ENCODE assay signal across 26 cellular contexts in the genomic region with DNA sequence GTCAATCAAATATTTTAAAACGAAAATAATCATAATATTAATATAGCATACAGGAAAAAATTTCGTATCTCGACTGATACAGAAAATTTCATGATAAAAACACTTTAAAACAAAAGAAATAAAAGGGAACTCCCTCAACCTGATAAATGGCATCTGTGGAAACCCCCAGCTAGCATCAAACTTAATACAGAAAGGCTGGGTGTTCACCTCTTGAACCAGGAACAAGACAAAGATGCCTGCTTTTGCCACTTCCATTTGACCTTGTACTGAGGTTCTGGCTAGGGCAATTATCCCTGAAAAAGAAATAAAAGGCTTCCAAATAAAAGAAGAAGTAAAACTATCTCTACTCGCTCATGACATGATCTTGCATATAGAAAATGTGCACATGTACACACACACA. TPM values are rescaled to one million over a fixed set of nuclear protein-coding genes. Genes with fewer than 3 reads are reported as not detected.
DNase-seq lines count a peak whose midpoint lies in the region; ATAC-seq, FAIRE-seq and TF ChIP-seq lines count a peak whose summit lies in the region.
"Had no signal": no experiment of that assay in that cellular context is flagged by ENCODE, and none has a peak within 500 bp of the region (broad histone marks: within the 10 kb centered on the region; RNA-seq: fewer than 3 reads in every experiment).

No MANE protein-coding gene starts in this region.

- H3K4me1 ChIP-seq in BLaER1 (peaks cover 74% of the 10 kb centered on the region), lower lobe of right lung (peaks cover 21% of the 10 kb centered on the region)

- peak overlapping the region; percentile 26 for H3K4me3 Mint-ChIP-seq in stimulated activated memory B cell treated with anti-CD40 and anti-IgM and Interleukin-4, amounts not matched to agents 10 μg/mL and 1 μg/mL and 100 μg/mL, for 72 hours
- H3K4me3 Mint-ChIP-seq in T-helper 2 cell treated with Interferon-gamma antibody and Interleukin-4, amounts not matched to agents 5 μg/mL and 100 μg/mL, for 36 hours: no peak overlapping the region
- H3K4me3 Mint-ChIP-seq: CD8-positive, alpha-beta T cell had no signal

- H3K4me3 ChIP-seq in BLaER1 (no peak overlapping the region), lower lobe of right lung (no peak overlapping the region)
- H3K4me3 ChIP-seq: SK-N-MC had no signal

- no peaks in the 10 kb centered on the region for H3K36me3 Mint-ChIP-seq in stimulated activated memory B cell treated with anti-CD40 and anti-IgM and Interleukin-4, amounts not matched to agents 10 μg/mL and 1 μg/mL and 100 μg/mL, for 72 hours
- peaks cover 2% of the 10 kb centered on the region for H3K36me3 Mint-ChIP-seq in T-helper 2 cell treated with Interferon-gamma antibody and Interleukin-4, amounts not matched to agents 5 μg/mL and 100 μg/mL, for 36 hours (ENCODE audit: low read depth)
- H3K36me3 Mint-ChIP-seq: CD8-positive, alpha-beta T cell had no signal

- peak overlapping the region; percentile 61 for H3K27ac Mint-ChIP-seq in stimulated activated memory B cell treated with anti-CD40 and anti-IgM and Interleukin-4, amounts not matched to agents 10 μg/mL and 1 μg/mL and 100 μg/mL, for 72 hours
- H3K27ac Mint-ChIP-seq in T-helper 2 cell treated with Interferon-gamma antibody and Interleukin-4, amounts not matched to agents 5 μg/mL and 100 μg/mL, for 36 hours: no peak overlapping the region
- H3K27ac Mint-ChIP-seq: CD8-positive, alpha-beta T cell had no signal

- no peak for ATAC-seq in stimulated activated memory B cell treated with anti-CD40 and anti-IgM and Interleukin-4, amounts not matched to agents 10 μg/mL and 1 μg/mL and 100 μg/mL, for 72 hours
- ATAC-seq in lower lobe of right lung: no peak
- no peak for ATAC-seq in sciatic nerve
- ATAC-seq: CD8-positive, alpha-beta T cell; PC-3 had no signal

- FAIRE-seq in GM12891 (lab: Jason Lieb, UNC): no peak
- FAIRE-seq: H54 had no signal

- TF ChIP-seq CTCF in lower lobe of right lung (IDR thresholded peaks at IDR 0.05): no peak

- H3K36me3 ChIP-seq in BLaER1: no peaks in the 10 kb centered on the region
- no peaks in the 10 kb centered on the region for H3K36me3 ChIP-seq in lower lobe of right lung

- TF ChIP-seq POLR2A in GM12891 (IDR thresholded peaks at IDR 0.05; ENCODE audit: low read depth, low read length) (no peak), Raji (IDR thresholded peaks at IDR 0.05; ENCODE audit: insufficient read depth, low read depth, low read length) (peak; percentile 24; the same call in 1 of the 2 replicates)

- intact Hi-C loops in lower lobe of right lung (cut with DNase I): no loop called here
- intact Hi-C loops in sciatic nerve (cut with DNase I): no loop called here

- peaks cover 85% of the 10 kb centered on the region for H3K4me1 Mint-ChIP-seq in stimulated activated memory B cell treated with anti-CD40 and anti-IgM and Interleukin-4, amounts not matched to agents 10 μg/mL and 1 μg/mL and 100 μg/mL, for 72 hours
- H3K4me1 Mint-ChIP-seq in T-helper 2 cell treated with Interferon-gamma antibody and Interleukin-4, amounts not matched to agents 5 μg/mL and 100 μg/mL, for 36 hours (ENCODE audit: low read depth): peaks cover 9% of the 10 kb centered on the region

- H3K4me2 ChIP-seq in BLaER1: peak overlapping the region; percentile 73

- no peaks in the 10 kb centered on the region for H3K9me3 Mint-ChIP-seq in stimulated activated memory B cell treated with anti-CD40 and anti-IgM and Interleukin-4, amounts not matched to agents 10 μg/mL and 1 μg/mL and 100 μg/mL, for 72 hours
- H3K9me3 Mint-ChIP-seq in T-helper 2 cell treated with Interferon-gamma antibody and Interleukin-4, amounts not matched to agents 5 μg/mL and 100 μg/mL, for 36 hours: no peaks in the 10 kb centered on the region
- H3K9me3 Mint-ChIP-seq: CD8-positive, alpha-beta T cell had no signal

- no peaks in the 10 kb centered on the region for H3K27me3 Mint-ChIP-seq in stimulated activated memory B cell treated with anti-CD40 and anti-IgM and Interleukin-4, amounts not matched to agents 10 μg/mL and 1 μg/mL and 100 μg/mL, for 72 hours
- H3K27me3 Mint-ChIP-seq in T-helper 2 cell treated with Interferon-gamma antibody and Interleukin-4, amounts not matched to agents 5 μg/mL and 100 μg/mL, for 36 hours (ENCODE audit: low read depth): peaks cover 80% of the 10 kb centered on the region

- no peak overlapping the region for H3K9ac ChIP-seq in BLaER1

- H3K9me3 ChIP-seq in BLaER1 (0 out of 2 replicates have a peak, but pooled peaks cover 4% of the 10 kb centered on the region), lower lobe of right lung (no peaks in the 10 kb centered on the region)

- H3K27me3 ChIP-seq in BLaER1 (no peaks in the 10 kb centered on the region; the same call in 1 of the 2 replicates), lower lobe of right lung (ENCODE audit: low read depth) (peaks cover 32% of the 10 kb centered on the region)

- H3K27ac ChIP-seq in BLaER1: peak overlapping the region; percentile 75; the same call in 1 of the 2 replicates
- H3K27ac ChIP-seq in lower lobe of right lung: no peak overlapping the region
- H3K27ac ChIP-seq: SK-N-MC had no signal

- DNase-seq in GM12891 (ENCODE audit: insufficient read length, low spot score): no peak
- DNase-seq in T-helper 2 cell treated with Interferon-gamma antibody and Interleukin-4, amounts not matched to agents 5 μg/mL and 100 μg/mL, for 36 hours (ENCODE audit: low spot score): no peak
- DNase-seq in lower lobe of right lung: no peak
- DNase-seq in sciatic nerve (ENCODE audit: low spot score): no peak
- DNase-seq: CD8-positive, alpha-beta T cell; DND-41; Kasumi-1; NCI-H1092 treated with DMSO at 0.1 percent for 48 hours; NCI-H1436 treated with DMSO at 0.1 percent for 48 hours; NCI-H2029; NCI-H345; NCI-H524 treated with DMSO at 0.1 percent for 48 hours; NCI-H82; PC-3; SHP77; T-helper 2 cell had no signal

- H4K20me1 ChIP-seq in BLaER1: no peaks in the 10 kb centered on the region

TF ChIP-seq in GM12891, 5 proteins besides CTCF, POLR2A, EP300 and RAD21:
- TF ChIP-seq PAX5 (IDR thresholded peaks at IDR 0.05; ENCODE audit: insufficient read depth, low read length, severe bottlenecking) (no peak), TAF1 (IDR thresholded peaks at IDR 0.05; ENCODE audit: low read depth, low read length) (no peak), POU2F2 (IDR thresholded peaks at IDR 0.05; ENCODE audit: low read depth, low read length) (no peak), SPI1 (IDR thresholded peaks at IDR 0.05; ENCODE audit: low read depth, low read length) (peak; percentile 27; the same call in 1 of the 2 replicates), POLR2AphosphoS5 (IDR thresholded peaks at IDR 0.05; ENCODE audit: low read depth, low read length) (no peak)

RNA-seq across cellular contexts. Expression of a gene that starts 2.5 kb away (rescaled TPM):
- 53.2 TPM for polyA plus RNA-seq in GM12891 (2012; ENCODE audit: low read depth, missing spikeins)
- total RNA-seq in lower lobe of right lung (222 TPM), sciatic nerve (33.7 TPM)
- total RNA-seq: A673, G401, MCF 10A, RPMI7951 had no signal
- polyA plus RNA-seq: BJ had no signal

RNA-seq across cellular contexts. Expression of a gene that starts 56.1 kb away (rescaled TPM):
- polyA plus RNA-seq in GM12891 (2012; ENCODE audit: low read depth, missing spikeins): 0.19 TPM
- not detected for total RNA-seq in lower lobe of right lung
- not detected for total RNA-seq in sciatic nerve
- total RNA-seq: A673; CD8-positive, alpha-beta T cell; G401; MCF 10A; RPMI7951 had no signal
- polyA plus RNA-seq: BJ had no signal
